In the genomic region with DNA sequence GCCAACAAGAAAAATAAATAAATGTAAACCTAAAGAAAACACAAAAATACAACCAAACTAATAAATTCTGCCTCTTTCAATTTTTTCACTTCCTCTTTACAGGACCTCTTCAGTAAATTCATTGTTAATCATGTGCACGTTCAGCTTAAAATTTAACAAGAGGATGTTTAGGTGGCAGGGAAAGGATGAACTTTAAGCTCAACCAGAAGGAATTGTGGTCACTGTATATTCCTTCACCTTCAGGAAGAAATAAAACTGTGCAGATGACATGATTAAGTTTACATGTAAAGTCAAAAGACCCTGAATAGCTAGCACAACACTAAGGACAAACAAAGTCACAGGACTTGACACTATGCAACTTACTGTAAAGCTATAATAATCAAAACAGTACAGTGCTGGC, we compare ENCODE assay signal across 17 cellular contexts. TPM values are rescaled to one million over a fixed set of nuclear protein-coding genes. Genes with fewer than 3 reads are reported as not detected.
A peak's percentile ranks its signal among the peaks of the same experiment; 100 is the strongest.
DNase-seq lines count a peak whose midpoint lies in the region; ATAC-seq, FAIRE-seq and TF ChIP-seq lines count a peak whose summit lies in the region.
"Had no signal": no experiment of that assay in that cellular context is flagged by ENCODE, and none has a peak within 500 bp of the region (broad histone marks: within the 10 kb centered on the region; RNA-seq: fewer than 3 reads in every experiment).

No MANE protein-coding gene starts in this region.

- ATAC-seq in activated CD8-positive, alpha-beta T cell treated with anti-CD3 and anti-CD28 coated beads for 36 hours = no peak
- ATAC-seq in activated CD8-positive, alpha-beta T cell treated with anti-CD3 and anti-CD28 coated beads, Interleukin-2, amount 10 ng/mL, durations not matched to agents 7 days and 5 days = no peak
- ATAC-seq in HG03571 (IDR thresholded peaks at IDR 0.05; ENCODE audit: unreplicated experiment) = no peak

- H3K4me1 Mint-ChIP-seq in activated CD8-positive, alpha-beta T cell treated with anti-CD3 and anti-CD28 coated beads for 36 hours (ENCODE audit: low read depth) = peaks cover 6% of the 10 kb centered on the region
- H3K4me1 Mint-ChIP-seq in activated CD8-positive, alpha-beta T cell treated with anti-CD3 and anti-CD28 coated beads, Interleukin-2, amount 10 ng/mL, durations not matched to agents 7 days and 5 days (ENCODE audit: low read depth) = no peaks in the 10 kb centered on the region
- peaks cover 4% of the 10 kb centered on the region for H3K4me1 Mint-ChIP-seq in activated T-helper 2 cell treated with anti-CD3 and anti-CD28 coated beads, Interferon-gamma antibody, Interleukin-2, Interleukin-4, amounts not matched to agents 10 μg/mL and 5 μg/mL and 100 μg/mL, durations not matched to agents 14 hours and 24 hours and 36 hours (ENCODE audit: low read depth)
- no peaks in the 10 kb centered on the region for H3K4me1 Mint-ChIP-seq in nephron

- CTCF ChIA-PET in activated CD8-positive, alpha-beta T cell treated with anti-CD3 and anti-CD28 coated beads for 36 hours (lab: Charles Lee) = interaction anchor here (0.5 to 1.1 kb wide), 2 partner anchors 19 to 1394 kb away, joined by 3 read pairs; no protein-coding TSS in a partner anchor
- CTCF ChIA-PET in activated CD8-positive, alpha-beta T cell treated with anti-CD3 and anti-CD28 coated beads, Interleukin-2, amount 10 ng/mL, durations not matched to agents 7 days and 5 days (lab: Charles Lee) = interaction anchor here (0.7 to 1.4 kb wide), 3 partner anchors 19 to 1381 kb away, joined by 3 to 4 read pairs (median 3); no protein-coding TSS in a partner anchor

- DNase-seq in activated CD8-positive, alpha-beta T cell treated with anti-CD3 and anti-CD28 coated beads for 36 hours = no peak
- no peak for DNase-seq in activated CD8-positive, alpha-beta T cell treated with anti-CD3 and anti-CD28 coated beads, Interleukin-2, amount 10 ng/mL, durations not matched to agents 7 days and 5 days
- DNase-seq in D721Med (ENCODE audit: insufficient read length, low spot score) (no peak), DMS153 treated with DMSO at 0.1 percent for 48 hours (lab: John Stamatoyannopoulos, UW; ENCODE audit: unreplicated experiment) (no peak), NCI-H2196 treated with DMSO at 0.1 percent for 48 hours (lab: John Stamatoyannopoulos, UW; ENCODE audit: unreplicated experiment) (no peak)
- no peak for DNase-seq in activated T-helper 2 cell treated with anti-CD3 and anti-CD28 coated beads, Interferon-gamma antibody, Interleukin-2, Interleukin-4, amounts not matched to agents 10 μg/mL and 5 μg/mL and 100 μg/mL, durations not matched to agents 14 hours and 24 hours and 36 hours (ENCODE audit: low spot score)
- DNase-seq: ACHN; activated CD4-positive, alpha-beta T cell treated with anti-CD3 and anti-CD28 coated beads, Interleukin-2, amount 50 U/mL, for 1 hour; anterior cingulate cortex; islet precursor cell; MM.1S; NCI-H2081 treated with DMSO at 0.1 percent for 48 hours; NCI-H524; sigmoid colon had no signal

- FAIRE-seq in D721Med (lab: Jason Lieb, UNC) = peak; percentile 70
- FAIRE-seq: TTC549 had no signal

- intact Hi-C loops in activated CD8-positive, alpha-beta T cell treated with anti-CD3 and anti-CD28 coated beads for 36 hours (cut with micrococcal nuclease) = no loop called here
- intact Hi-C loops in activated T-helper 2 cell treated with anti-CD3 and anti-CD28 coated beads, Interferon-gamma antibody, Interleukin-2, Interleukin-4, amounts not matched to agents 10 μg/mL and 5 μg/mL and 100 μg/mL, durations not matched to agents 14 hours and 24 hours and 36 hours (cut with micrococcal nuclease) = no loop called here

- no peak overlapping the region for H3K4me3 Mint-ChIP-seq in activated CD8-positive, alpha-beta T cell treated with anti-CD3 and anti-CD28 coated beads for 36 hours
- H3K4me3 Mint-ChIP-seq in activated CD8-positive, alpha-beta T cell treated with anti-CD3 and anti-CD28 coated beads, Interleukin-2, amount 10 ng/mL, durations not matched to agents 7 days and 5 days = no peak overlapping the region
- H3K4me3 Mint-ChIP-seq in activated T-helper 2 cell treated with anti-CD3 and anti-CD28 coated beads, Interferon-gamma antibody, Interleukin-2, Interleukin-4, amounts not matched to agents 10 μg/mL and 5 μg/mL and 100 μg/mL, durations not matched to agents 14 hours and 24 hours and 36 hours (ENCODE audit: low read depth) = no peak overlapping the region
- peak overlapping the region in 1 of 3 experiments; percentile 1 for H3K4me3 Mint-ChIP-seq in nephron

- H3K27ac Mint-ChIP-seq in activated CD8-positive, alpha-beta T cell treated with anti-CD3 and anti-CD28 coated beads for 36 hours = peak overlapping the region; percentile 71
- H3K27ac Mint-ChIP-seq in activated CD8-positive, alpha-beta T cell treated with anti-CD3 and anti-CD28 coated beads, Interleukin-2, amount 10 ng/mL, durations not matched to agents 7 days and 5 days = no peak overlapping the region
- peak overlapping the region; percentile 19 for H3K27ac Mint-ChIP-seq in activated T-helper 2 cell treated with anti-CD3 and anti-CD28 coated beads, Interferon-gamma antibody, Interleukin-2, Interleukin-4, amounts not matched to agents 10 μg/mL and 5 μg/mL and 100 μg/mL, durations not matched to agents 14 hours and 24 hours and 36 hours
- peak overlapping the region; percentile 45 to 92 (median 50) for H3K27ac Mint-ChIP-seq in nephron

- no peaks in the 10 kb centered on the region for H3K9me3 Mint-ChIP-seq in activated CD8-positive, alpha-beta T cell treated with anti-CD3 and anti-CD28 coated beads for 36 hours
- H3K9me3 Mint-ChIP-seq in activated CD8-positive, alpha-beta T cell treated with anti-CD3 and anti-CD28 coated beads, Interleukin-2, amount 10 ng/mL, durations not matched to agents 7 days and 5 days (ENCODE audit: insufficient read depth) = no peaks in the 10 kb centered on the region
- H3K9me3 Mint-ChIP-seq in activated T-helper 2 cell treated with anti-CD3 and anti-CD28 coated beads, Interferon-gamma antibody, Interleukin-2, Interleukin-4, amounts not matched to agents 10 μg/mL and 5 μg/mL and 100 μg/mL, durations not matched to agents 14 hours and 24 hours and 36 hours = no peaks in the 10 kb centered on the region
- no peaks in the 10 kb centered on the region for H3K9me3 Mint-ChIP-seq in nephron

- POLR2A ChIA-PET in activated CD8-positive, alpha-beta T cell treated with anti-CD3 and anti-CD28 coated beads for 36 hours (lab: Charles Lee) = interaction anchor here (0.7 kb wide), 1 partner anchor 14 kb away, joined by 3 read pairs; no protein-coding TSS in a partner anchor
- POLR2A ChIA-PET in activated CD8-positive, alpha-beta T cell treated with anti-CD3 and anti-CD28 coated beads, Interleukin-2, amount 10 ng/mL, durations not matched to agents 7 days and 5 days (lab: Charles Lee) = no interaction called here

- no peaks in the 10 kb centered on the region for H3K27me3 Mint-ChIP-seq in activated CD8-positive, alpha-beta T cell treated with anti-CD3 and anti-CD28 coated beads for 36 hours
- no peaks in the 10 kb centered on the region for H3K27me3 Mint-ChIP-seq in activated CD8-positive, alpha-beta T cell treated with anti-CD3 and anti-CD28 coated beads, Interleukin-2, amount 10 ng/mL, durations not matched to agents 7 days and 5 days (ENCODE audit: low read depth)
- no peaks in the 10 kb centered on the region for H3K27me3 Mint-ChIP-seq in activated T-helper 2 cell treated with anti-CD3 and anti-CD28 coated beads, Interferon-gamma antibody, Interleukin-2, Interleukin-4, amounts not matched to agents 10 μg/mL and 5 μg/mL and 100 μg/mL, durations not matched to agents 14 hours and 24 hours and 36 hours (ENCODE audit: low read depth)
- H3K27me3 Mint-ChIP-seq in nephron (ENCODE audit: low read depth) = no peaks in the 10 kb centered on the region

- H3K36me3 Mint-ChIP-seq in activated CD8-positive, alpha-beta T cell treated with anti-CD3 and anti-CD28 coated beads for 36 hours (ENCODE audit: low read depth) = peaks cover 48% of the 10 kb centered on the region
- H3K36me3 Mint-ChIP-seq in activated CD8-positive, alpha-beta T cell treated with anti-CD3 and anti-CD28 coated beads, Interleukin-2, amount 10 ng/mL, durations not matched to agents 7 days and 5 days (ENCODE audit: low read depth) = peaks cover 57% of the 10 kb centered on the region
- H3K36me3 Mint-ChIP-seq in activated T-helper 2 cell treated with anti-CD3 and anti-CD28 coated beads, Interferon-gamma antibody, Interleukin-2, Interleukin-4, amounts not matched to agents 10 μg/mL and 5 μg/mL and 100 μg/mL, durations not matched to agents 14 hours and 24 hours and 36 hours (ENCODE audit: low read depth) = peaks cover 74% of the 10 kb centered on the region
- peaks cover 81% of the 10 kb centered on the region for H3K36me3 Mint-ChIP-seq in nephron (ENCODE audit: low read depth)

- no peak for TF ChIP-seq CTCF in activated CD8-positive, alpha-beta T cell treated with anti-CD3 and anti-CD28 coated beads for 36 hours (IDR thresholded peaks at IDR 0.05)
- TF ChIP-seq CTCF in D721Med (IDR thresholded peaks at IDR 0.05; ENCODE audit: insufficient read depth, missing control alignments) = no peak
- TF ChIP-seq CTCF in nephron (IDR thresholded peaks at IDR 0.05; ENCODE audit: unreplicated experiment in 3 of 3) = no peak

RNA-seq across cellular contexts. Expression of a gene that starts 33.0 kb away (rescaled TPM):
- 10 to 100 TPM; 52.7 to 55.3 TPM for total RNA-seq in activated CD8-positive, alpha-beta T cell treated with anti-CD3 and anti-CD28 coated beads for 36 hours
- total RNA-seq in activated CD8-positive, alpha-beta T cell treated with anti-CD3 and anti-CD28 coated beads, Interleukin-2, amount 10 ng/mL, durations not matched to agents 7 days and 5 days = 10 to 100 TPM; 57.8 to 61.5 TPM
- total RNA-seq in activated T-helper 2 cell treated with anti-CD3 and anti-CD28 coated beads, Interferon-gamma antibody, Interleukin-2, Interleukin-4, amounts not matched to agents 10 μg/mL and 5 μg/mL and 100 μg/mL, durations not matched to agents 14 hours and 24 hours and 36 hours = 76.6 and 79.0 TPM in 2 replicates
